ENCODE assay signal across 36 cellular contexts in genomic region chr10:109281347-109281746, GRCh38.
"Had no signal": no experiment of that assay in that cellular context is flagged by ENCODE, and none has a peak within 500 bp of the region (broad histone marks: within the 10 kb centered on the region; RNA-seq: fewer than 3 reads in every experiment).

No MANE protein-coding gene starts in this region.

- H3K4me3 ChIP-seq: MG63 had no signal

- DNase-seq: MG63, MM.1S, MV-4-11, NCI-H1048, NCI-H1092, NCI-H1092 treated with DMSO at 0.1 percent for 48 hours, NCI-H1105, NCI-H1105 treated with DMSO at 0.1 percent for 48 hours, NCI-H1417, NCI-H1417 treated with DMSO at 0.1 percent for 48 hours, NCI-H1436, NCI-H1436 treated with DMSO at 0.1 percent for 48 hours, NCI-H146, NCI-H1694, NCI-H1694 treated with DMSO at 0.1 percent for 48 hours, NCI-H187, NCI-H187 treated with DMSO at 0.1 percent for 48 hours, NCI-H1930, NCI-H2029, NCI-H2029 treated with DMSO at 0.1 percent for 48 hours, NCI-H2081, NCI-H2081 treated with DMSO at 0.1 percent for 48 hours, NCI-H2107, NCI-H2171, NCI-H2171 treated with DMSO at 0.1 percent for 48 hours, NCI-H2227 treated with DMSO at 0.1 percent for 48 hours, NCI-H226, NCI-H345, NCI-H446, NCI-H446 treated with DMSO at 0.1 percent for 48 hours, NCI-H510A, NCI-H510A treated with DMSO at 0.1 percent for 48 hours, NCI-H524, NCI-H524 treated with DMSO at 0.1 percent for 48 hours, NCI-H526, NCI-H526 treated with DMSO at 0.1 percent for 48 hours had no signal

- H3K9me3 ChIP-seq: MG63 had no signal

- H3K27me3 ChIP-seq: MG63 had no signal

- H3K36me3 ChIP-seq: MG63 had no signal
